ENCODE assay signal across 2 cellular contexts in the genomic region with DNA sequence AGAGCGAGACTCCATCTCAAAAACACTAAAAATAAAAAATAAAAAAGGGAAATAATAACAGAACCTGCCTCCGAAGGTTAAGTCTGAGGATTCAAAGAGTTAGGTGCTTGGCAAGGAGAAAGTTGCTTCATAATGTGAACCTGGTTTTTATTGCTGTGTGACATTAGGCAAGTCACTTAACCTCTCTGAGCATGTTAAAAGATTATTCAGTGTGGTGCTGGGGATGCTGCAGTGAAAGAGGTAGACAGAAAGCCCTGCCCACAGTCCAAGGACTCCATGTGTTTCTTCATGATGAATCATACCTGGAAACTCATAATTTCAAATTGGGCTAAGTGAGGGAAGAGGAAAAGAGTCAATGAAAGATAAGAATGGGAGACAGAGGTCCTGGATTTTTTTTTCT.
TF ChIP-seq lines count a peak whose summit lies in the region.

No MANE protein-coding gene starts in this region.

TF ChIP-seq in A549, 52 proteins besides CTCF, POLR2A, EP300 and RAD21:
- peak; percentile 74 for TF ChIP-seq ZFP36 (IDR thresholded peaks at IDR 0.05; ENCODE audit: borderline replicate concordance, partially characterized antibody)
- 0 out of 2 replicates have a peak, but pooled peaks have one; percentile 69 for TF ChIP-seq KDM1A (IDR thresholded peaks at IDR 0.05; ENCODE audit: low read depth)
- TF ChIP-seq HOXB13 (CRISPR knock-in tag; IDR thresholded peaks at IDR 0.05; ENCODE audit: low read depth) = no peak
- TF ChIP-seq RCOR1 (IDR thresholded peaks at IDR 0.05; ENCODE audit: low read depth, low read length) = no peak
- TF ChIP-seq, protein P1, sequence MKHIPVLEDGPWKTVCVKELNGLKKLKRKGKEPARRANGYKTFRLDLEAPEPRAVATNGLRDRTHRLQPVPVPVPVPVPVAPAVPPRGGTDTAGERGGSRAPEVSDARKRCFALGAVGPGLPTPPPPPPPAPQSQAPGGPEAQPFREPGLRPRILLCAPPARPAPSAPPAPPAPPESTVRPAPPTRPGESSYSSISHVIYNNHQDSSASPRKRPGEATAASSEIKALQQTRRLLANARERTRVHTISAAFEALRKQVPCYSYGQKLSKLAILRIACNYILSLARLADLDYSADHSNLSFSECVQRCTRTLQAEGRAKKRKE (CRISPR knock-in tag; IDR thresholded peaks at IDR 0.05; ENCODE audit: low read depth) = no peak

TF ChIP-seq in H1, 55 proteins besides CTCF, POLR2A, EP300 and RAD21:
- TF ChIP-seq HDAC2 (IDR thresholded peaks at IDR 0.05; ENCODE audit: borderline replicate concordance in 1 of 2, low read depth in 2 of 2, low read length in 2 of 2) (0 out of 4 replicates have a peak, but pooled peaks of 1 of the 2 experiments have one; percentile 48), RXRA (IDR thresholded peaks at IDR 0.05; ENCODE audit: insufficient read depth, low read depth, low read length) (no peak), KDM1A (IDR thresholded peaks at IDR 0.05; ENCODE audit: borderline replicate concordance, low read length) (peak; percentile 77)
